8 cellular contexts compared by ENCODE assay signal in the genomic region with DNA sequence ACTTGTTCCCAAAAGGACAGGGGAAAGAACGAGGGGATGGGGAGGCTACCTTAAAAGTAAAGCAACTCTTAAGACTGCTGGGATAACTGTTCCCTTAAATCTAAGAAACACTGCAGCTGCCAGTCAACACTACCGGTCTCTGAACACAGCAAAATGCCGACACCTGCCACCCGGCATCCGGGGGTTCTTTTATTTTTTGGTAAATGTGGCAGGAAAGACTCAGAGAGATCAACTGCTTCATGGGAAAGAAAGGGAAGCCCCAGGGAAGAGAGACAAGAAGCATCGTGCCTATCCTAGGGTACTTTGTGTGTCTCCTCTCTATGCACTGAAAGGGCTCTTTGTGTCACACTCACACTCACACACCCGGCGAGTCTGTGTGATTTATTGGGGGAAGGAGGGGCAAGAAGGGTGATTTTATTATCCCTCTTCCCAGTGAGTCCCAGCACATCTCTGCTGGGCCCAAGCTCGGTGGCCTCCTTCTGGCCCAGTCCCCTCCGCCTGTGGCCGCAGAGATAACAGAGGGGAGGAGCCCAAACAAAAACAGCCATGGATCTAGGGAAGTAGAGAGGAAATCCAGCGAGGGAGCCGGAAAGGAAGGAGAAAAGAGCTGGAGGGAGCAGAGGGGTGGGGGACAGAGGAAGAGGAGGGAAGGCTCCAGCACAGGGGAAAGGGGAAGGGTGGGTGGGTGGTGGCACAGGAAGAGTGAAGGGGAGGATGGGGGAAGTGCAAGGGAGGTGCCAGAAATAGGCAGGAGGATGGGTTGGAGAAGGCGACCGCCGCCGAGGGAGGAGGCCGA. TPM values are rescaled to one million over a fixed set of nuclear protein-coding genes. Genes with fewer than 3 reads are reported as not detected.
DNase-seq lines count a peak whose midpoint lies in the region; TF ChIP-seq lines count a peak whose summit lies in the region.

No MANE protein-coding gene starts in this region.

- peak overlapping the region; percentile 63 for H3K27ac ChIP-seq in ACC112 (ENCODE audit: low read depth, low read length)
- H3K27ac ChIP-seq in RWPE1: no peak overlapping the region

- peaks cover 12% of the 10 kb centered on the region for H3K27me3 Mint-ChIP-seq in brain

- no peaks in the 10 kb centered on the region for H3K9me3 Mint-ChIP-seq in brain

- H3K4me3 Mint-ChIP-seq in brain: peak overlapping the region; percentile 94 to 98 (median 95)

- H3K4me3 ChIP-seq in ACC112 (ENCODE audit: low read depth, low read length): peak overlapping the region; percentile 93
- H3K4me3 ChIP-seq in retinal pigment epithelial cell (ENCODE audit: low read length): peak overlapping the region; percentile 85

- peaks cover 57% of the 10 kb centered on the region for H3K79me2 ChIP-seq in ACC112 (ENCODE audit: control insufficient read depth, insufficient read depth, low read length, unreplicated experiment)

- no peaks in the 10 kb centered on the region for H3K36me3 ChIP-seq in ACC112 (ENCODE audit: insufficient read depth, low read length)

- in situ Hi-C loops in G401 (cut with HindIII; ENCODE audit: low sequenced_read_pairs): no loop called here

- H3K36me3 Mint-ChIP-seq in brain: peaks cover 23% of the 10 kb centered on the region

- CTCF ChIA-PET in RWPE1 (lab: Yijun Ruan, JAX): no interaction called here

- peaks cover 21% of the 10 kb centered on the region for H3K4me1 ChIP-seq in ACC112 (ENCODE audit: control insufficient read depth, insufficient read depth, low read length, unreplicated experiment)

- POLR2A ChIA-PET in RWPE1 (lab: Yijun Ruan, JAX; ENCODE audit: low non-redundant PET): no interaction called here

- H3K27ac Mint-ChIP-seq in brain: peak overlapping the region; percentile 97 to 99 (median 98)

- no peaks in the 10 kb centered on the region for H3K27me3 ChIP-seq in ACC112 (ENCODE audit: insufficient read depth, low read length)

- no peak overlapping the region for H2AFZ ChIP-seq in ACC112 (ENCODE audit: low read length, unreplicated experiment)

- TF ChIP-seq CTCF in brain (conservative IDR thresholded peaks at IDR 0.05) (no peak), retinal pigment epithelial cell (conservative IDR thresholded peaks at IDR 0.05; ENCODE audit: low read depth, low read length) (no peak), RWPE1 (conservative IDR thresholded peaks at IDR 0.05; ENCODE audit: low read depth) (no peak)

- DNase-seq in G401 (ENCODE audit: low spot score) (peak; percentile 72), OCI-M1 (lab: John Stamatoyannopoulos, UW) (peak; percentile 90), hypothalamus (lab: John Stamatoyannopoulos, UW) (peak in 37 of 51 donors; percentile 16 to 90 (median 59)), retinal pigment epithelial cell (ENCODE audit: low read depth) (no peak), NCI-H1930 (lab: John Stamatoyannopoulos, UW) (no peak), RWPE1 (ENCODE audit: low spot score) (no peak)

- peaks cover 22% of the 10 kb centered on the region for H3K4me1 Mint-ChIP-seq in brain

RNA-seq across cellular contexts. Expression of gene FYN, which starts 1.3 kb away (rescaled TPM):
- total RNA-seq in G401 (2014; rRNA removed; shearing (Covaris generic)): not detected in 2 replicates
- polyA plus RNA-seq in brain (ENCODE audit: insufficient read depth, low read depth, low replicate concordance): 338 TPM

Comparison
In these comparisons a context has a peak if more than half of its experiments do, and no peak if none do; other contexts are left out.
1. DNase-seq: peak in G401 (single experiment), OCI-M1 (single experiment) and hypothalamus (37 of 51); none in retinal pigment epithelial cell (single experiment), NCI-H1930 (0 of 2) and RWPE1 (single experiment).